10 cellular contexts compared by ENCODE assay signal in the genomic region with DNA sequence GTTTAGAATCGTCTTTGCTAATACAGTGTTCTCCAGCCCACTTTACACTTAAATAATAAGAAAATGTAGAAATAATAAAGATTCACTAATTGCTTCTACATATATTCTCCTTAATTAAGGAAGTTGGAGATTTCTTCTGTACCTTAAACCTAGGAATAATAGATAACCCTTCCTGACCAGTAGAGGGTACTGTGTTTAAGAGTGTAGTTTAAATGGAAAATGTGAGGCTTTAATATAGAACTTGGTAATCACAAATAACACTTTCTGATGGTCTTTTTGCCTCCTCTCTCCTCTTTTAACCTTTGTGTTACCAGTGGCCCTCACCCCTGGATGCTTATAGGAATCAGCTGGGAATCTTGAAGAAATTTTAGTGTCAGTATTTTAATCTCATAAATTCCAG. TPM values are rescaled to one million over a fixed set of nuclear protein-coding genes. Genes with fewer than 3 reads are reported as not detected.
DNase-seq lines count a peak whose midpoint lies in the region; ATAC-seq, FAIRE-seq and TF ChIP-seq lines count a peak whose summit lies in the region.
"Had no signal": no experiment of that assay in that cellular context is flagged by ENCODE, and none has a peak within 500 bp of the region (broad histone marks: within the 10 kb centered on the region; RNA-seq: fewer than 3 reads in every experiment).

No MANE protein-coding gene starts in this region.

- H3K9me3 ChIP-seq in PC-3 (ENCODE audit: low read length): no peaks in the 10 kb centered on the region
- no peaks in the 10 kb centered on the region for H3K9me3 ChIP-seq in fibroblast of lung (ENCODE audit: control insufficient read depth, insufficient read depth, low read depth, low read length)
- H3K9me3 ChIP-seq in tibial artery: no peaks in the 10 kb centered on the region
- H3K9me3 ChIP-seq in uterus: no peaks in the 10 kb centered on the region

- POLR2A ChIA-PET in PC-3 (lab: Charles Lee; ENCODE audit: unreplicated experiment): no interaction called here

- peaks cover 33% of the 10 kb centered on the region for H3K36me3 ChIP-seq in PC-3 (ENCODE audit: low read depth, low read length)
- H3K36me3 ChIP-seq in fibroblast of lung (ENCODE audit: control insufficient read depth, insufficient read depth, low read length): peaks cover 3% of the 10 kb centered on the region
- H3K36me3 ChIP-seq in tibial artery: peaks cover 24 to 57% (median 51%) of the 10 kb centered on the region in 3 donors
- no peaks in the 10 kb centered on the region for H3K36me3 ChIP-seq in uterus

- H3K9me2 ChIP-seq in PC-3 (replicated peaks; ENCODE audit: low read length): no peaks in the 10 kb centered on the region

- H3K4me2 ChIP-seq in PC-3 (ENCODE audit: low read length) (no peak overlapping the region), fibroblast of lung (ENCODE audit: extremely low read depth, insufficient read depth, low read length) (no peak overlapping the region)

- CTCF ChIA-PET in PC-3 (lab: Charles Lee): interaction anchor here (1.4 kb wide), 1 partner anchor 117 kb away, joined by 13 read pairs; no protein-coding TSS in a partner anchor

- H4K20me1 ChIP-seq in PC-3 (ENCODE audit: low read length) (0 out of 2 replicates have a peak, but pooled peaks cover 6% of the 10 kb centered on the region), fibroblast of lung (ENCODE audit: control insufficient read depth, extremely low read depth, insufficient read depth, low read length) (no peaks in the 10 kb centered on the region)

- H3K4me3 ChIP-seq in PC-3 (ENCODE audit: low read length): no peak overlapping the region
- H3K4me3 ChIP-seq in fibroblast of lung (replicated peaks in 1 of 4; ENCODE audit: control extremely low read depth in 1 of 4, insufficient read depth in 1 of 4, low read depth in 3 of 4, low read length in 4 of 4): no peak overlapping the region
- H3K4me3 ChIP-seq in tibial artery: no peak overlapping the region
- H3K4me3 ChIP-seq in uterus: no peak overlapping the region

- H3K27me3 Mint-ChIP-seq in activated T-cell treated with anti-CD3 and anti-CD28 coated beads, Interleukin-2, amount 50 U/mL, for 72 hours (ENCODE audit: low read depth): no peaks in the 10 kb centered on the region
- H3K27me3 Mint-ChIP-seq: activated CD8-positive, alpha-beta memory T cell treated with anti-CD3 and anti-CD28 coated beads, Interleukin-2, amount 10 ng/mL, durations not matched to agents 7 days and 5 days had no signal

- H3K4me3 Mint-ChIP-seq in activated T-cell treated with anti-CD3 and anti-CD28 coated beads, Interleukin-2, amount 50 U/mL, for 72 hours: no peak overlapping the region
- H3K4me3 Mint-ChIP-seq: activated CD8-positive, alpha-beta memory T cell treated with anti-CD3 and anti-CD28 coated beads, Interleukin-2, amount 10 ng/mL, durations not matched to agents 7 days and 5 days had no signal

- H2AFZ ChIP-seq in PC-3 (ENCODE audit: low read length): no peak overlapping the region
- H2AFZ ChIP-seq in fibroblast of lung (ENCODE audit: low read length): no peak overlapping the region

- no peaks in the 10 kb centered on the region for H3K27me3 ChIP-seq in PC-3 (ENCODE audit: low read length)
- H3K27me3 ChIP-seq in fibroblast of lung (ENCODE audit: control insufficient read depth, insufficient read depth, low read length): no peaks in the 10 kb centered on the region
- no peaks in the 10 kb centered on the region for H3K27me3 ChIP-seq in tibial artery
- no peaks in the 10 kb centered on the region for H3K27me3 ChIP-seq in uterus

- H3K79me2 ChIP-seq in PC-3 (ENCODE audit: low read length) (no peaks in the 10 kb centered on the region), fibroblast of lung (ENCODE audit: control insufficient read depth, insufficient read depth, low read length) (no peaks in the 10 kb centered on the region)

- intact Hi-C loops in PC-3 (cut with micrococcal nuclease): loop anchor here (1.0 to 5.0 kb wide), 3 partner anchors 38 to 117 kb away; partner anchors contain the start of gene SLC46A3
- intact Hi-C loops in tibial artery (cut with DNase I; ENCODE audit: low total_unique reads): loop anchor here (10.0 kb wide), 1 partner anchor 115 kb away; no protein-coding TSS in a partner anchor
- intact Hi-C loops in uterus (cut with DNase I; ENCODE audit: low total_unique reads): no loop called here

- no peak for DNase-seq in activated T-cell treated with anti-CD3 and anti-CD28 coated beads, Interleukin-2, amount 50 U/mL, for 72 hours
- no peak for DNase-seq in activated T-cell treated with anti-CD3 and anti-CD28 coated beads, Interleukin-2, amount 50 U/mL, for 1 hour
- peak; percentile 35 for DNase-seq in PC-3
- DNase-seq in fibroblast of lung (ENCODE audit: low read depth in 2 of 2): peak; percentile 14 to 29
- DNase-seq in tibial artery: no peak
- no peak for DNase-seq in H54 (ENCODE audit: insufficient read length, low spot score)
- no peak for DNase-seq in activated CD4-positive, alpha-beta T cell treated with anti-CD3 and anti-CD28 coated beads for 48 hours
- DNase-seq in uterus: no peak
- DNase-seq: activated CD8-positive, alpha-beta memory T cell treated with anti-CD3 and anti-CD28 coated beads, Interleukin-2, amount 10 ng/mL, durations not matched to agents 7 days and 5 days; NCI-H1436 had no signal

- no peak for FAIRE-seq in H54 (lab: Jason Lieb, UNC)

- ATAC-seq in activated T-cell treated with anti-CD3 and anti-CD28 coated beads, Interleukin-2, amount 50 U/mL, for 72 hours (replicated peaks in 1 of 2): no peak
- ATAC-seq in PC-3: no peak
- ATAC-seq: activated CD8-positive, alpha-beta memory T cell treated with anti-CD3 and anti-CD28 coated beads, Interleukin-2, amount 10 ng/mL, durations not matched to agents 7 days and 5 days had no signal

- no peaks in the 10 kb centered on the region for H3F3A ChIP-seq in PC-3 (ENCODE audit: low read length, unreplicated experiment)

- H3K27ac ChIP-seq in PC-3 (ENCODE audit: low read length): no peak overlapping the region
- no peak overlapping the region for H3K27ac ChIP-seq in fibroblast of lung (ENCODE audit: insufficient read depth, low read length)
- no peak overlapping the region for H3K27ac ChIP-seq in tibial artery
- H3K27ac ChIP-seq in uterus: no peak overlapping the region

- peak overlapping the region; percentile 42 for H3K27ac Mint-ChIP-seq in activated T-cell treated with anti-CD3 and anti-CD28 coated beads, Interleukin-2, amount 50 U/mL, for 72 hours
- H3K27ac Mint-ChIP-seq: activated CD8-positive, alpha-beta memory T cell treated with anti-CD3 and anti-CD28 coated beads, Interleukin-2, amount 10 ng/mL, durations not matched to agents 7 days and 5 days had no signal

- TF ChIP-seq CTCF in PC-3 (conservative IDR thresholded peaks at IDR 0.05; ENCODE audit: low read depth, low read length): peak; percentile 62
- TF ChIP-seq CTCF in fibroblast of lung (conservative IDR thresholded peaks at IDR 0.05 in 1 of 2, IDR thresholded peaks at IDR 0.05 in 1 of 2; ENCODE audit: low read depth in 1 of 2, low read length in 2 of 2): peak in 1 of 2 donors; percentile 24
- peak; percentile 16 to 28 for TF ChIP-seq CTCF in tibial artery (IDR thresholded peaks at IDR 0.05)
- peak in 1 of 4 experiments; percentile 10 for TF ChIP-seq CTCF in uterus (IDR thresholded peaks at IDR 0.05)

- H3K36me3 Mint-ChIP-seq in activated T-cell treated with anti-CD3 and anti-CD28 coated beads, Interleukin-2, amount 50 U/mL, for 72 hours (ENCODE audit: insufficient read depth in 2 of 2): peaks cover 0 to 8% of the 10 kb centered on the region in 2 donors

- TF ChIP-seq POLR2A in H54 (IDR thresholded peaks at IDR 0.05; ENCODE audit: low read depth, low read length) (no peak), uterus (IDR thresholded peaks at IDR 0.05) (no peak)

- H3K4me1 ChIP-seq in PC-3 (ENCODE audit: insufficient read depth, low read length) (no peaks in the 10 kb centered on the region), fibroblast of lung (ENCODE audit: control insufficient read depth, extremely low read depth, insufficient read depth, low read length) (no peaks in the 10 kb centered on the region), tibial artery (no peaks in the 10 kb centered on the region), uterus (no peaks in the 10 kb centered on the region)

- no peaks in the 10 kb centered on the region for H3K4me1 Mint-ChIP-seq in activated T-cell treated with anti-CD3 and anti-CD28 coated beads, Interleukin-2, amount 50 U/mL, for 72 hours (ENCODE audit: low read depth)

- BruUV-seq in PC-3 (replicated peaks; lab: Mats Ljungman, UMichigan): no TSS peak

- H3K9me3 Mint-ChIP-seq in activated T-cell treated with anti-CD3 and anti-CD28 coated beads, Interleukin-2, amount 50 U/mL, for 72 hours: no peaks in the 10 kb centered on the region

- H3K9ac ChIP-seq in PC-3 (ENCODE audit: low read length): no peak overlapping the region
- H3K9ac ChIP-seq in fibroblast of lung (ENCODE audit: insufficient read depth, low read length): no peak overlapping the region

RNA-seq across cellular contexts. Expression of gene POMP, which starts 20.7 kb away (rescaled TPM):
- 10 to 100 TPM; 70.8 to 73.3 TPM for total RNA-seq in activated T-cell treated with anti-CD3 and anti-CD28 coated beads, Interleukin-2, amount 50 U/mL, for 72 hours
- 64.4 and 92.8 TPM in 2 replicates for total RNA-seq in PC-3 (2014; rRNA removed)
- 67.7 and 73.4 TPM in 2 replicates for total RNA-seq in fibroblast of lung
- 140 and 149 TPM in 2 replicates for polyA plus RNA-seq in fibroblast of lung
- polyA plus RNA-seq in fibroblast of lung (2012): 197 and 204 TPM in 2 replicates
- 0.55 and 3.0 TPM in 2 replicates for polyA minus RNA-seq in fibroblast of lung (ENCODE audit: low replicate concordance)
- total RNA-seq in uterus: 10 to 100 TPM in 3 of 4 donors, 1 to 10 TPM in 1; 3.8 to 39.5 (median 23.7) TPM

RNA-seq across cellular contexts. Expression of gene SLC46A3, which starts 39.1 kb away (rescaled TPM):
- total RNA-seq in activated T-cell treated with anti-CD3 and anti-CD28 coated beads, Interleukin-2, amount 50 U/mL, for 72 hours: 1 to 10 TPM; 7.2 to 7.3 TPM
- 0.84 and 1.4 TPM in 2 replicates for total RNA-seq in PC-3 (2014; rRNA removed)
- total RNA-seq in fibroblast of lung: 4.6 and 6.4 TPM in 2 replicates
- polyA plus RNA-seq in fibroblast of lung: 1.5 and 2.6 TPM in 2 replicates
- 0.76 and 1.0 TPM in 2 replicates for polyA plus RNA-seq in fibroblast of lung (2012)
- polyA minus RNA-seq in fibroblast of lung (ENCODE audit: low replicate concordance): 0.30 and 1.0 TPM in 2 replicates
- total RNA-seq in uterus: 10 to 100 TPM in 1 of 4 donors, 1 to 10 TPM in 3; 2.3 to 12.1 (median 5.9) TPM

Comparison
In these comparisons a context has a peak if more than half of its experiments do, and no peak if none do; other contexts are left out.
1. DNase-seq: peak in PC-3 (single experiment) and fibroblast of lung (2 of 2); none in activated T-cell treated with anti-CD3 and anti-CD28 coated beads, Interleukin-2, amount 50 U/mL, for 72 hours (0 of 2), activated T-cell treated with anti-CD3 and anti-CD28 coated beads, Interleukin-2, amount 50 U/mL, for 1 hour (single experiment), tibial artery (0 of 2), H54 (single experiment), activated CD4-positive, alpha-beta T cell treated with anti-CD3 and anti-CD28 coated beads for 48 hours (single experiment) and uterus (0 of 2).